ENCODE assay signal across 8 cellular contexts in the genomic region with DNA sequence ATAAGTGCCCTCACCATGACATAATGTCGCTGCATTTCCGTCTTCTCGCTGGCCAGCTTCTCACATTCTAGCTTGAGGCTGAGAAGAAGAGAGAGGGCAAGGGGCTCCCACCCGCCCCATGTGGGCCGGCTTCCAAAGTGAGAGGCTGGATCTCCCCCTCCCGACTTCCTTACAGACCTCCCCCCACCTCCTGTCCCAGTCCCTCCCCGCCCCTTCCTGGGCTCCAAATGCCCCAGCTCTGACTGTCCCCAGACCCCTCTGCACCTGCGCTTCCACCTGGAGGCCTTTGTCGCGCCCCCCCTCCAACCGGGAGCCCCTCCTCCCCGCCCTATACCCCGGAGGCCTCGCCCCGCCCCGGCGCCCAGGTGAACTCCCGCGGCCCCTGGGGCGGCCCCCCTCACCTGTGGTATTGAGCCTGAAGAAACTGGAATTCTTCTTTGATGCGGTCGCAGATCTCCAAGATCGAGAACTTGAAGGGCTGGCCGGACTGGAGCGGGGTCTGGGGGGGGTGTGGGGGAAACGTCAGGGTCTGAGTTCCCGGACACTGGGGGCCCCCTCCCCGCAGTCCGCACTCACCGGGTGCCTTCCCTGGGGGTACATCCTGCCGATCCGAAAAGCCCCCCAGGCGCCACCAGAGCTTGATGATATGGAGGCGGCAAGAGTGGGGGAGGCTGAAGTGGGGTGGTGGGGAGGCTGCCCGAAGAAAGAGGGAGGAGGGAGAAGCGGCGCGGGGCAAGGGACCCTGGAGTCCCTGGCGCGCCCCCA. TPM values are rescaled to one million over a fixed set of nuclear protein-coding genes. Genes with fewer than 3 reads are reported as not detected.
DNase-seq lines count a peak whose midpoint lies in the region; ATAC-seq and TF ChIP-seq lines count a peak whose summit lies in the region.

No MANE protein-coding gene starts in this region.

- peaks cover 18% of the 10 kb centered on the region for H3K4me1 ChIP-seq in mucosa of stomach (ENCODE audit: control insufficient read depth, insufficient read depth, low read length)

- intact Hi-C loops in dorsolateral prefrontal cortex (cut with DNase I) (no loop called here), posterior vena cava (cut with DNase I) (no loop called here)

- ATAC-seq in HG02840 (IDR thresholded peaks at IDR 0.05; ENCODE audit: low FRiP score, unreplicated experiment), result no peak
- ATAC-seq in GM19351 (IDR thresholded peaks at IDR 0.05; ENCODE audit: unreplicated experiment), result no peak

- no peaks in the 10 kb centered on the region for H3K27me3 ChIP-seq in dorsolateral prefrontal cortex
- peaks cover 2% of the 10 kb centered on the region for H3K27me3 ChIP-seq in mucosa of stomach (ENCODE audit: control insufficient read depth, insufficient read depth, low read length)

- H3K4me3 ChIP-seq in AG10803 (ENCODE audit: low read length), result peak overlapping the region; percentile 57
- peak overlapping the region; percentile 28 to 73 (median 57) for H3K4me3 ChIP-seq in dorsolateral prefrontal cortex
- no peak overlapping the region for H3K4me3 ChIP-seq in mucosa of stomach (ENCODE audit: low read length)

- peak overlapping the region; percentile 75 for H3K9ac ChIP-seq in mucosa of stomach (ENCODE audit: low read length)

- TF ChIP-seq CTCF in AG10803 (conservative IDR thresholded peaks at IDR 0.05; ENCODE audit: low read length) (no peak), dorsolateral prefrontal cortex (IDR thresholded peaks at IDR 0.05 in 54 of 56, conservative IDR thresholded peaks at IDR 0.05 in 2 of 56; ENCODE audit: low read depth in 1 of 56, partially characterized antibody in 56 of 56) (no peak)

- DNase-seq in AG10803 (ENCODE audit: low read depth) (no peak), NCI-H1105 (lab: John Stamatoyannopoulos, UW) (peak; percentile 51), dorsolateral prefrontal cortex (no peak), posterior vena cava (ENCODE audit: low spot score) (no peak), kidney glomerular epithelial cell (lab: John Stamatoyannopoulos, UW) (no peak)

- no peaks in the 10 kb centered on the region for H3K36me3 ChIP-seq in mucosa of stomach (ENCODE audit: control insufficient read depth, insufficient read depth, low read length)

- no peaks in the 10 kb centered on the region for H3K9me3 ChIP-seq in mucosa of stomach (ENCODE audit: control insufficient read depth, low read length)

- peak overlapping the region in 8 of 59 donors; percentile 27 to 77 (median 48) for H3K27ac ChIP-seq in dorsolateral prefrontal cortex

RNA-seq across cellular contexts. Expression of a gene that starts 0.6 kb away (rescaled TPM):
- total RNA-seq in dorsolateral prefrontal cortex, result 10 to 100 TPM; 20.7 to 66.1 (median 34.1) TPM
- total RNA-seq in posterior vena cava, result 10 to 100 TPM; 39.4 to 61.4 TPM

RNA-seq across cellular contexts. Expression of a gene that starts 33.8 kb away (rescaled TPM):
- total RNA-seq in dorsolateral prefrontal cortex, result 100 to 1,000 TPM; 425 to 952 (median 709) TPM
- 100 to 1,000 TPM; 344 to 424 TPM for total RNA-seq in posterior vena cava

RNA-seq across cellular contexts. Expression of a gene that starts 51.1 kb away (rescaled TPM):
- 1 to 10 TPM in 60 of 120 experiments, under 1 TPM in 54, not detected in 6; 0.23 to 3.4 (median 1.1) TPM for total RNA-seq in dorsolateral prefrontal cortex
- 1 to 10 TPM in 1 of 2 donors, under 1 TPM in 1; 0.57 to 3.4 TPM for total RNA-seq in posterior vena cava
